In the genomic region with DNA sequence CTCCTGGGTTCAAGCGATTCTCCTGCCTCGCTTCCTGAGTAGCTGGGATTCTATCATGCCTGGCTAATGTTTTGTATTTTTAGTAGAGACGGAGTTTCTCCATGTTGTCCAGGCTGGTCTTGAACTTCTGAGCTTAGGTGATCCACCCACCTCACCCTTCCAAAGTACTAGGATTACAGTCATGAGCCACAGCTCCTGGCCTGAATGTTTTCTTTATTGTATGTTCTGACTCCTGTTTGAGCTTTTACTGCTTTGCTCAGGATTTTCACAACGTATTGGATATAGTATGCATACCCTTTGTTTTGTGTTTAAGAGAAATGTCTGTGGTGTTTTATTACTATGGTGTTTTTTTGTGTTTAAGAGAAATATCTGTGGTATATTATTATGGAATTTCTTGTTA, we compare ENCODE assay signal across 11 cellular contexts. TPM values are rescaled to one million over a fixed set of nuclear protein-coding genes. Genes with fewer than 3 reads are reported as not detected.
A peak's percentile ranks its signal among the peaks of the same experiment; 100 is the strongest.
DNase-seq lines count a peak whose midpoint lies in the region; ATAC-seq lines count a peak whose summit lies in the region.
"Had no signal": no experiment of that assay in that cellular context is flagged by ENCODE, and none has a peak within 500 bp of the region (broad histone marks: within the 10 kb centered on the region; RNA-seq: fewer than 3 reads in every experiment).

No MANE protein-coding gene starts in this region.

- H3K4me1 ChIP-seq in iPS-20b (ENCODE audit: insufficient read depth, low read length), result peaks cover 24% of the 10 kb centered on the region; the same call in 1 of the 2 replicates

- no peak overlapping the region for H3K4me3 ChIP-seq in iPS-20b (ENCODE audit: low read length)
- H3K4me3 ChIP-seq: adrenal gland had no signal

- ATAC-seq in activated T-cell treated with anti-CD3 and anti-CD28 coated beads, Interleukin-2, amount 50 U/mL, for 72 hours (replicated peaks in 1 of 2), result no peak
- ATAC-seq in T-helper 17 cell, result no peak
- ATAC-seq in stimulated activated effector memory CD8-positive, alpha-beta T cell treated with anti-CD3 and anti-CD28 coated beads, Interleukin-12 subunit alpha, Interleukin-12 subunit beta, amount 100 ng/mL, for 72 hours, result no peak

- H3K9me3 Mint-ChIP-seq in activated T-cell treated with anti-CD3 and anti-CD28 coated beads, Interleukin-2, amount 50 U/mL, for 72 hours, result no peaks in the 10 kb centered on the region
- no peaks in the 10 kb centered on the region for H3K9me3 Mint-ChIP-seq in stimulated activated effector memory CD8-positive, alpha-beta T cell treated with anti-CD3 and anti-CD28 coated beads, Interleukin-12 subunit alpha, Interleukin-12 subunit beta, amount 100 ng/mL, for 72 hours

- no peaks in the 10 kb centered on the region for H3K36me3 ChIP-seq in iPS-20b (ENCODE audit: insufficient read depth, low read depth, low read length)
- H3K36me3 ChIP-seq: adrenal gland had no signal

- H3K4me1 Mint-ChIP-seq in activated T-cell treated with anti-CD3 and anti-CD28 coated beads, Interleukin-2, amount 50 U/mL, for 72 hours (ENCODE audit: low read depth), result peaks cover 81% of the 10 kb centered on the region
- H3K4me1 Mint-ChIP-seq in T-helper 17 cell, result peaks cover 39% of the 10 kb centered on the region
- peaks cover 60% of the 10 kb centered on the region for H3K4me1 Mint-ChIP-seq in stimulated activated effector memory CD8-positive, alpha-beta T cell treated with anti-CD3 and anti-CD28 coated beads, Interleukin-12 subunit alpha, Interleukin-12 subunit beta, amount 100 ng/mL, for 72 hours

- peak overlapping the region; percentile 52 for H3K27ac ChIP-seq in iPS-20b (ENCODE audit: low read length)

- no peaks in the 10 kb centered on the region for H3K27me3 ChIP-seq in iPS-20b (ENCODE audit: insufficient read depth, low read length)
- H3K27me3 ChIP-seq: adrenal gland had no signal

- H3K27me3 Mint-ChIP-seq in activated T-cell treated with anti-CD3 and anti-CD28 coated beads, Interleukin-2, amount 50 U/mL, for 72 hours (ENCODE audit: low read depth), result no peaks in the 10 kb centered on the region
- no peaks in the 10 kb centered on the region for H3K27me3 Mint-ChIP-seq in T-helper 17 cell

- peaks cover 5 to 18% of the 10 kb centered on the region in 2 donors for H3K36me3 Mint-ChIP-seq in activated T-cell treated with anti-CD3 and anti-CD28 coated beads, Interleukin-2, amount 50 U/mL, for 72 hours (ENCODE audit: insufficient read depth in 2 of 2)
- H3K36me3 Mint-ChIP-seq in T-helper 17 cell (ENCODE audit: low read depth), result peaks cover 2% of the 10 kb centered on the region
- peaks cover 61% of the 10 kb centered on the region for H3K36me3 Mint-ChIP-seq in stimulated activated effector memory CD8-positive, alpha-beta T cell treated with anti-CD3 and anti-CD28 coated beads, Interleukin-12 subunit alpha, Interleukin-12 subunit beta, amount 100 ng/mL, for 72 hours

- H3K9ac ChIP-seq in iPS-20b (ENCODE audit: low read depth, low read length), result peak overlapping the region; percentile 17; the same call in 1 of the 2 replicates

- DNase-seq in activated T-cell treated with anti-CD3 and anti-CD28 coated beads, Interleukin-2, amount 50 U/mL, for 72 hours, result no peak
- DNase-seq in activated T-cell treated with anti-CD3 and anti-CD28 coated beads, Interleukin-2, amount 50 U/mL, for 48 hours, result no peak
- no peak for DNase-seq in T-helper 17 cell
- DNase-seq in stimulated activated effector memory CD8-positive, alpha-beta T cell treated with anti-CD3 and anti-CD28 coated beads, Interleukin-12 subunit alpha, Interleukin-12 subunit beta, amount 100 ng/mL, for 72 hours (ENCODE audit: low spot score in 2 of 2), result no peak
- DNase-seq in effector CD8-positive, alpha-beta T cell (lab: John Stamatoyannopoulos, UW), result no peak
- no peak for DNase-seq in HuH-7.5 (ENCODE audit: low spot score)
- no peak for DNase-seq in NCI-H1105 treated with DMSO at 0.1 percent for 48 hours (lab: John Stamatoyannopoulos, UW)
- DNase-seq: activated CD4-positive, alpha-beta T cell treated with anti-CD3 and anti-CD28 coated beads for 48 hours; adrenal gland; SHP77 had no signal

- H3K9me3 ChIP-seq in T-helper 17 cell (ENCODE audit: control insufficient read depth, low read length, poor library complexity, severe bottlenecking) (no peaks in the 10 kb centered on the region), iPS-20b (ENCODE audit: insufficient read depth, low read depth, low read length) (no peaks in the 10 kb centered on the region)

- H3K4me3 Mint-ChIP-seq in activated T-cell treated with anti-CD3 and anti-CD28 coated beads, Interleukin-2, amount 50 U/mL, for 72 hours, result peak overlapping the region; percentile 70 to 80
- H3K4me3 Mint-ChIP-seq in T-helper 17 cell, result peak overlapping the region; percentile 45
- peak overlapping the region; percentile 70 for H3K4me3 Mint-ChIP-seq in stimulated activated effector memory CD8-positive, alpha-beta T cell treated with anti-CD3 and anti-CD28 coated beads, Interleukin-12 subunit alpha, Interleukin-12 subunit beta, amount 100 ng/mL, for 72 hours

- H3K27ac Mint-ChIP-seq in activated T-cell treated with anti-CD3 and anti-CD28 coated beads, Interleukin-2, amount 50 U/mL, for 72 hours, result peak overlapping the region; percentile 96
- H3K27ac Mint-ChIP-seq in T-helper 17 cell, result peak overlapping the region; percentile 98
- H3K27ac Mint-ChIP-seq in stimulated activated effector memory CD8-positive, alpha-beta T cell treated with anti-CD3 and anti-CD28 coated beads, Interleukin-12 subunit alpha, Interleukin-12 subunit beta, amount 100 ng/mL, for 72 hours, result peak overlapping the region; percentile 97

RNA-seq across cellular contexts. Expression of gene ATF7IP, which starts 37.2 kb away (rescaled TPM):
- total RNA-seq in activated T-cell treated with anti-CD3 and anti-CD28 coated beads, Interleukin-2, amount 50 U/mL, for 72 hours, result 100 to 1,000 TPM; 129 to 139 TPM
- total RNA-seq in T-helper 17 cell, result 100 to 1,000 TPM; 153 to 164 TPM
